11 cellular contexts compared by ENCODE assay signal in genomic region chr15:98728811-98729160, GRCh38.
A peak's percentile ranks its signal among the peaks of the same experiment; 100 is the strongest.
DNase-seq lines count a peak whose midpoint lies in the region; ATAC-seq and TF ChIP-seq lines count a peak whose summit lies in the region.
"Had no signal": no experiment of that assay in that cellular context is flagged by ENCODE, and none has a peak within 500 bp of the region (broad histone marks: within the 10 kb centered on the region; RNA-seq: fewer than 3 reads in every experiment).

No MANE protein-coding gene starts in this region.

- no peaks in the 10 kb centered on the region for H3K27me3 ChIP-seq in left lung
- H3K27me3 ChIP-seq: ovary had no signal

- intact Hi-C loops in left lung (cut with DNase I): no loop called here

- H3K9me3 Mint-ChIP-seq in HFFc6 (no peaks in the 10 kb centered on the region), brain (peaks cover 0 to 5% (median 0%) of the 10 kb centered on the region in 5 experiments)
- H3K9me3 Mint-ChIP-seq in stimulated activated effector memory CD8-positive, alpha-beta T cell treated with anti-CD3 and anti-CD28 coated beads, Interleukin-12 subunit alpha, Interleukin-12 subunit beta, amount 100 ng/mL, for 72 hours: no peaks in the 10 kb centered on the region
- H3K9me3 Mint-ChIP-seq: CD8-positive, alpha-beta T cell had no signal

- peaks cover 68% of the 10 kb centered on the region for H3K4me1 Mint-ChIP-seq in HFFc6 (ENCODE audit: low read depth)
- H3K4me1 Mint-ChIP-seq in brain: peaks cover 5% of the 10 kb centered on the region
- H3K4me1 Mint-ChIP-seq in stimulated activated effector memory CD8-positive, alpha-beta T cell treated with anti-CD3 and anti-CD28 coated beads, Interleukin-12 subunit alpha, Interleukin-12 subunit beta, amount 100 ng/mL, for 72 hours: no peaks in the 10 kb centered on the region

- H3K36me3 Mint-ChIP-seq in HFFc6 (ENCODE audit: low read depth): peaks cover 24% of the 10 kb centered on the region
- H3K36me3 Mint-ChIP-seq in brain: peaks cover 16% of the 10 kb centered on the region
- H3K36me3 Mint-ChIP-seq in stimulated activated effector memory CD8-positive, alpha-beta T cell treated with anti-CD3 and anti-CD28 coated beads, Interleukin-12 subunit alpha, Interleukin-12 subunit beta, amount 100 ng/mL, for 72 hours: no peaks in the 10 kb centered on the region

- DNase-seq in HFFc6 (no peak), left lung (no peak), NCI-H2107 (lab: John Stamatoyannopoulos, UW) (no peak), EL (no peak)
- DNase-seq in stimulated activated effector memory CD8-positive, alpha-beta T cell treated with anti-CD3 and anti-CD28 coated beads, Interleukin-12 subunit alpha, Interleukin-12 subunit beta, amount 100 ng/mL, for 72 hours (ENCODE audit: low spot score in 2 of 2): no peak
- DNase-seq in central memory CD4-positive, alpha-beta T cell: no peak
- DNase-seq: CD8-positive, alpha-beta T cell; T-helper 9 cell had no signal

- H3K4me3 ChIP-seq in left lung: no peak overlapping the region
- H3K4me3 ChIP-seq: ovary had no signal

- peak overlapping the region; percentile 99 for H3K27ac Mint-ChIP-seq in HFFc6
- peak overlapping the region in 3 of 5 experiments; percentile 82 to 87 (median 83) for H3K27ac Mint-ChIP-seq in brain
- peak overlapping the region; percentile 26 for H3K27ac Mint-ChIP-seq in stimulated activated effector memory CD8-positive, alpha-beta T cell treated with anti-CD3 and anti-CD28 coated beads, Interleukin-12 subunit alpha, Interleukin-12 subunit beta, amount 100 ng/mL, for 72 hours
- H3K27ac Mint-ChIP-seq: CD8-positive, alpha-beta T cell had no signal

- ATAC-seq in left lung: peak; percentile 3
- no peak for ATAC-seq in stimulated activated effector memory CD8-positive, alpha-beta T cell treated with anti-CD3 and anti-CD28 coated beads, Interleukin-12 subunit alpha, Interleukin-12 subunit beta, amount 100 ng/mL, for 72 hours
- ATAC-seq in HG02610 (IDR thresholded peaks at IDR 0.05; ENCODE audit: unreplicated experiment): no peak
- ATAC-seq: CD8-positive, alpha-beta T cell had no signal

- no peak for TF ChIP-seq CTCF in HFFc6 (IDR thresholded peaks at IDR 0.05)
- no peak for TF ChIP-seq CTCF in brain (conservative IDR thresholded peaks at IDR 0.05)
- TF ChIP-seq CTCF in left lung (IDR thresholded peaks at IDR 0.05): no peak

- peak overlapping the region; percentile 71 to 91 for H3K27ac ChIP-seq in left lung

- no peaks in the 10 kb centered on the region for H3K36me3 ChIP-seq in left lung
- H3K36me3 ChIP-seq: ovary had no signal

- H3K9me3 ChIP-seq in left lung: no peaks in the 10 kb centered on the region
- H3K9me3 ChIP-seq: ovary had no signal

- peaks cover 5% of the 10 kb centered on the region; the same call in 1 of the 2 replicates for H3K27me3 Mint-ChIP-seq in HFFc6 (ENCODE audit: insufficient read depth)
- H3K27me3 Mint-ChIP-seq in brain: no peaks in the 10 kb centered on the region

- H3K4me1 ChIP-seq in left lung: peaks cover 23 to 35% of the 10 kb centered on the region in 2 donors

- peak overlapping the region; percentile 86 for H3K4me3 Mint-ChIP-seq in HFFc6
- H3K4me3 Mint-ChIP-seq in brain: no peak overlapping the region
- H3K4me3 Mint-ChIP-seq in stimulated activated effector memory CD8-positive, alpha-beta T cell treated with anti-CD3 and anti-CD28 coated beads, Interleukin-12 subunit alpha, Interleukin-12 subunit beta, amount 100 ng/mL, for 72 hours: no peak overlapping the region
- H3K4me3 Mint-ChIP-seq: CD8-positive, alpha-beta T cell had no signal

Comparison
In these comparisons a context has a peak if more than half of its experiments do, and no peak if none do; other contexts are left out.
1. H3K27ac Mint-ChIP-seq: peak in every context shown above with its lines; median percentile 99 in HFFc6; 83 in brain; 26 in stimulated activated effector memory CD8-positive, alpha-beta T cell treated with anti-CD3 and anti-CD28 coated beads, Interleukin-12 subunit alpha, Interleukin-12 subunit beta, amount 100 ng/mL, for 72 hours.